Comparison of ENCODE assay signal across 8 cellular contexts in the genomic region with DNA sequence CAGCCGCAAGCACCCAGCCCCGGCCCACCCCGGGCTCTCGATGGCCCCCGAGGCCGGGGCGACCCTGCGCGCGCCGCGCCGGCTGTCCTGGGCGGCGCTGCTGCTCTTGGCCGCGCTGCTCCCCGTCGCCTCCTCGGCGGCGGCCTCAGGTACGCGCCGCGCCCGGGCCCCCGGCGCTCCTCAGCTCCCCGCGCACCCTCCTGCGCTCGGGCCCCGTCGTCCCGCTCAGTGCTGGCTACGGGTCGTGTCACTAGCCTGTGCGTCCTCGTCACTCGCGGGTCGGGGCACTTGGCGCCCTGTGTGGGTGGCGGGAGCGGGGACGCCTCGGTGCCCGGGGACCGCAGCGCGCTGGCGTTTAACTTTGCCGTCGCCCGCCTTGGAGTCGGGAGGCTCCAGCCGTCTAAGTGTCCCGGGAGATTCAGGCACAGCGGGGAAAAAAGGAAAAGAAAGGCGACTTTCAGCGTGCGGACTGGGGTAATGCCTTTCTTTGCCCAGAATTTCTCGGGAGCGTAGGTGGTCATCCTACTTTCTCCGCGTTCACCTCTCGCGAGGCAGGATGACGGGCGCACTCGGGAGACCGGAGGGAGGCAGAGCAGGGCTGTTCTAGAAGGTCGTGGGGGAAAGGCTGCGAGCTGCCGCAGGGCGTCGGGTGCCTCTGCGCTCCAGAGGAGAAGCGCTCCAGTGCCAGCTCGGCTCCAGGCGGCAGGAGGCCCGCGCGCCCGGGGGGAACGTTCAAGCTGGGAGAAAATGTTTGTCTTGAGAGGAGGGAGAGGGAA. TPM values are rescaled to one million over a fixed set of nuclear protein-coding genes. Genes with fewer than 3 reads are reported as not detected.
DNase-seq lines count a peak whose midpoint lies in the region; ATAC-seq lines count a peak whose summit lies in the region.

No MANE protein-coding gene starts in this region.

- no peaks in the 10 kb centered on the region for H3K9me3 Mint-ChIP-seq in IgD-negative memory B cell
- H3K9me3 Mint-ChIP-seq in activated naive CD4-positive, alpha-beta T cell treated with anti-CD3 and anti-CD28 coated beads, Interleukin-2, amount 50 U/mL, for 72 hours: no peaks in the 10 kb centered on the region

- DNase-seq in NCI-H2029 (lab: John Stamatoyannopoulos, UW) (peak; percentile 10), NCI-H2029 treated with DMSO at 0.1 percent for 48 hours (lab: John Stamatoyannopoulos, UW) (no peak), NCI-H2196 (lab: John Stamatoyannopoulos, UW; ENCODE audit: unreplicated experiment) (no peak)
- peak in 1 of 2 donors; percentile 40 for DNase-seq in activated naive CD4-positive, alpha-beta T cell treated with anti-CD3 and anti-CD28 coated beads, Interleukin-2, amount 50 U/mL, for 72 hours (ENCODE audit: low spot score in 2 of 2)
- DNase-seq in stimulated activated CD4-positive, alpha-beta T cell treated with anti-CD3 and anti-CD28 coated beads, Interleukin-4, amount 100 ng/mL, for 24 hours: peak; percentile 24

- H3K27me3 ChIP-seq in iPS-15b (ENCODE audit: control insufficient read depth, insufficient read depth, low read length): peaks cover 81% of the 10 kb centered on the region

- peaks cover 5% of the 10 kb centered on the region for H3K4me1 ChIP-seq in iPS-15b (ENCODE audit: control insufficient read depth, insufficient read depth, low read length)

- no peaks in the 10 kb centered on the region for H3K9me3 ChIP-seq in iPS-15b (ENCODE audit: control insufficient read depth, insufficient read depth, low read length)

- H3K9ac ChIP-seq in iPS-15b (ENCODE audit: low read depth, low read length): no peak overlapping the region

- H3K27me3 Mint-ChIP-seq in IgD-negative memory B cell: peaks cover 60% of the 10 kb centered on the region

- peak overlapping the region in 1 of 3 donors; percentile 85 for H3K27ac Mint-ChIP-seq in IgD-negative memory B cell
- no peak overlapping the region for H3K27ac Mint-ChIP-seq in activated naive CD4-positive, alpha-beta T cell treated with anti-CD3 and anti-CD28 coated beads, Interleukin-2, amount 50 U/mL, for 72 hours

- H3K4me3 ChIP-seq in iPS-15b (ENCODE audit: low read depth, low read length): peak overlapping the region; percentile 65

- peak; percentile 32 to 53 for ATAC-seq in activated naive CD4-positive, alpha-beta T cell treated with anti-CD3 and anti-CD28 coated beads, Interleukin-2, amount 50 U/mL, for 72 hours
- ATAC-seq in GM18519 (IDR thresholded peaks at IDR 0.05; ENCODE audit: low FRiP score, unreplicated experiment): no peak

- H3K4me1 Mint-ChIP-seq in IgD-negative memory B cell: peaks cover 12 to 23% (median 18%) of the 10 kb centered on the region in 3 donors

- H3K36me3 Mint-ChIP-seq in IgD-negative memory B cell: no peaks in the 10 kb centered on the region
- H3K36me3 Mint-ChIP-seq in activated naive CD4-positive, alpha-beta T cell treated with anti-CD3 and anti-CD28 coated beads, Interleukin-2, amount 50 U/mL, for 72 hours: no peaks in the 10 kb centered on the region

- no peaks in the 10 kb centered on the region for H3K36me3 ChIP-seq in iPS-15b (ENCODE audit: control insufficient read depth, insufficient read depth, low read length)

- H3K4me3 Mint-ChIP-seq in IgD-negative memory B cell: peak overlapping the region; percentile 47 to 90 (median 76)

RNA-seq across cellular contexts. Expression of a gene that starts 0.5 kb away (rescaled TPM):
- polyA plus RNA-seq in IgD-negative memory B cell: not detected
- under 1 TPM in 1 of 2 donors, not detected in 1; 0.12 TPM for total RNA-seq in activated naive CD4-positive, alpha-beta T cell treated with anti-CD3 and anti-CD28 coated beads, Interleukin-2, amount 50 U/mL, for 72 hours

Comparison
In these comparisons a context has a peak if more than half of its experiments do, and no peak if none do; other contexts are left out.
1. DNase-seq: peak in NCI-H2029 (single experiment) and stimulated activated CD4-positive, alpha-beta T cell treated with anti-CD3 and anti-CD28 coated beads, Interleukin-4, amount 100 ng/mL, for 24 hours (single experiment); none in NCI-H2029 treated with DMSO at 0.1 percent for 48 hours (single experiment) and NCI-H2196 (single experiment).